Comparison of ENCODE assay signal across 7 cellular contexts in genomic region chr3:172094621-172095557, GRCh38. TPM values are rescaled to one million over a fixed set of nuclear protein-coding genes. Genes with fewer than 3 reads are reported as not detected.
DNase-seq lines count a peak whose midpoint lies in the region; ATAC-seq, FAIRE-seq and TF ChIP-seq lines count a peak whose summit lies in the region.

No MANE protein-coding gene starts in this region.

- DNase-seq in RPMI8226: peak; percentile 91
- DNase-seq in HepG2 (ENCODE audit: low spot score): no peak
- DNase-seq in NCI-H1105 (lab: John Stamatoyannopoulos, UW): no peak
- DNase-seq in ecto neural progenitor cell (ENCODE audit: low spot score): no peak
- DNase-seq in mesenteric fat pad (ENCODE audit: low spot score): no peak

- no peaks in the 10 kb centered on the region for H3K9me3 ChIP-seq in HepG2 (ENCODE audit: low read length)

- ATAC-seq in GM18909 (IDR thresholded peaks at IDR 0.05; ENCODE audit: poor library complexity, unreplicated experiment) (peak; percentile 94), HG02623 (IDR thresholded peaks at IDR 0.05; ENCODE audit: unreplicated experiment) (peak; percentile 91), HepG2 (peak; percentile 18)

- H2AFZ ChIP-seq in HepG2 (ENCODE audit: low read length): no peak overlapping the region

- H3K27ac ChIP-seq in HepG2 (ENCODE audit: extremely low read length, insufficient read depth, low read length): peak overlapping the region; percentile 47

- TF ChIP-seq POLR2A in HepG2 (IDR thresholded peaks at IDR 0.05; ENCODE audit: insufficient read depth in 1 of 2, low read depth in 2 of 2, low read length in 2 of 2): peak in 1 of 2 experiments; percentile 42; a peak in 1 of 4 replicates

- WGBS in HepG2 (ENCODE audit: low lambda C conversion rate): 94% methylated on average over 7 of the region's 7 CpGs

- no peak for TF ChIP-seq RAD21 in HepG2 (CRISPR knock-in tag; IDR thresholded peaks at IDR 0.05)

- POLR2A ChIA-PET in HepG2 (lab: Yijun Ruan, JAX): no interaction called here

- no peak for TF ChIP-seq CTCF in HepG2 (CRISPR knock-in tag; IDR thresholded peaks at IDR 0.05)

- intact Hi-C loops in HepG2 (cut with micrococcal nuclease; ENCODE audit: unreplicated experiment): loop anchor here (5.0 kb wide), 1 partner anchor 813 kb away; no protein-coding TSS in a partner anchor

- no peak for FAIRE-seq in HepG2 (lab: Jason Lieb, UNC)

- peaks cover 100% of the 10 kb centered on the region for H3K4me1 ChIP-seq in HepG2 (ENCODE audit: insufficient read depth, low read length)

- H3K79me2 ChIP-seq in HepG2 (ENCODE audit: insufficient read depth, low read length): peaks cover 97% of the 10 kb centered on the region

- H3K27me3 ChIP-seq in HepG2 (ENCODE audit: control insufficient read depth in 1 of 2, insufficient read depth in 2 of 2, low read length in 2 of 2): no peaks in the 10 kb centered on the region

- in situ Hi-C loops in HepG2 (cut with HindIII; ENCODE audit: extremely low pct_ligation_motif_present, low pct_unique_long_range_greater_than_20kb): no loop called here

- H3K4me3 ChIP-seq in HepG2 (replicated peaks in 1 of 3; ENCODE audit: insufficient read depth in 1 of 3, low read depth in 2 of 3, low read length in 3 of 3): no peak overlapping the region

- CTCF ChIA-PET in HepG2 (lab: Yijun Ruan, JAX; ENCODE audit: low intra/inter-chr PET ratio, low total read pairs): no interaction called here

- no peak overlapping the region for H3K9ac ChIP-seq in HepG2 (ENCODE audit: insufficient read depth, low read depth, low read length)

- TF ChIP-seq EP300 in HepG2 (IDR thresholded peaks at IDR 0.05; ENCODE audit: low read depth in 2 of 2, low read length in 2 of 2): no peak
- TF ChIP-seq EP300 in HepG2 (CRISPR knock-in tag; IDR thresholded peaks at IDR 0.05; ENCODE audit: borderline replicate concordance): no peak

- no TSS peak for BruUV-seq in HepG2 (replicated peaks; lab: Mats Ljungman, UMichigan)

- H3K36me3 ChIP-seq in HepG2 (replicated peaks in 1 of 2; ENCODE audit: control insufficient read depth in 1 of 2, insufficient read depth in 2 of 2, low read length in 2 of 2): peaks cover 1 to 14% of the 10 kb centered on the region in 2 experiments; a peak in 3 of 5 replicates

- peaks cover 93% of the 10 kb centered on the region for H4K20me1 ChIP-seq in HepG2 (ENCODE audit: insufficient read depth, low read length)

- peak overlapping the region; percentile 53; the same call in 1 of the 2 replicates for H3K4me2 ChIP-seq in HepG2 (ENCODE audit: low read depth, low read length)

TF ChIP-seq in HepG2, 621 proteins besides CTCF, POLR2A, EP300 and RAD21:
- TF ChIP-seq ZFAT (CRISPR knock-in tag; conservative IDR thresholded peaks at IDR 0.05): no peak
- TF ChIP-seq ZNF816 (CRISPR knock-in tag; IDR thresholded peaks at IDR 0.05; ENCODE audit: borderline replicate concordance): no peak
- TF ChIP-seq TFE3 (CRISPR knock-in tag; IDR thresholded peaks at IDR 0.05): no peak
- peak; percentile 63 for TF ChIP-seq POLR2AphosphoS5 (IDR thresholded peaks at IDR 0.05; ENCODE audit: low read depth, low read length)
- TF ChIP-seq ZNF704 (CRISPR knock-in tag; IDR thresholded peaks at IDR 0.05; ENCODE audit: borderline replicate concordance): no peak
- TF ChIP-seq KAT2B (IDR thresholded peaks at IDR 0.05; ENCODE audit: borderline replicate concordance, low read depth, low read length): no peak
- no peak for TF ChIP-seq TAF15 (IDR thresholded peaks at IDR 0.05; ENCODE audit: low read depth, low read length, poor library complexity, severe bottlenecking)
- peak; percentile 53; the same call in 1 of the 2 replicates for TF ChIP-seq ZBTB33 (CRISPR knock-in tag; IDR thresholded peaks at IDR 0.05)
- no peak for TF ChIP-seq WIZ (CRISPR knock-in tag; IDR thresholded peaks at IDR 0.05)
- no peak for TF ChIP-seq ARID2 (CRISPR knock-in tag; IDR thresholded peaks at IDR 0.05; ENCODE audit: borderline replicate concordance)
- TF ChIP-seq RBM22 (optimal IDR thresholded peaks at IDR 0.05; ENCODE audit: low read length): peak; percentile 98
- peak; percentile 31 for TF ChIP-seq AGO2 (optimal IDR thresholded peaks at IDR 0.05; ENCODE audit: low read depth, low read length)
- no peak for TF ChIP-seq ZNF660 (CRISPR knock-in tag; IDR thresholded peaks at IDR 0.05; ENCODE audit: borderline replicate concordance, low read depth)
- no peak for TF ChIP-seq JUND (CRISPR knock-in tag; IDR thresholded peaks at IDR 0.05)

RNA-seq across cellular contexts. Expression of gene FNDC3B, which starts 55.5 kb away (rescaled TPM):
- 103 and 110 TPM in 2 replicates for total RNA-seq in HepG2 (2016; rRNA removed; fragmentation: Illumina TruSeq; extraction: Trizol)
- 133 and 147 TPM in 2 replicates for total RNA-seq in HepG2 (2016; cell fraction: cytosol; rRNA removed; fragmentation: Illumina TruSeq; extraction: Trizol; ENCODE audit: low read depth)
- total RNA-seq in HepG2 (2016; cell fraction: insoluble cytoplasmic fraction; rRNA removed; fragmentation: Illumina TruSeq; extraction: Trizol): 93.9 TPM in 2 replicates
- total RNA-seq in HepG2 (2016; cell fraction: membrane; rRNA removed; fragmentation: Illumina TruSeq; extraction: Trizol): 73.4 and 76.7 TPM in 2 replicates
- total RNA-seq in HepG2 (2016; cell fraction: nucleus; rRNA removed; fragmentation: Illumina TruSeq; extraction: Trizol): 222 and 239 TPM in 2 replicates
- polyA plus RNA-seq in HepG2 (2011; rRNA removed): 74.8 and 82.8 TPM in 2 replicates
- polyA plus RNA-seq in HepG2 (2011; cell fraction: cytosol; rRNA removed): 26.6 and 44.0 TPM in 2 replicates
- 159 and 177 TPM in 2 replicates for polyA plus RNA-seq in HepG2 (2011; cell fraction: nucleus; rRNA removed)
- 100 and 116 TPM in 2 replicates for polyA plus RNA-seq in HepG2 (2012)
- polyA plus RNA-seq in HepG2 (2016; cell fraction: cytosol; fragmentation: Illumina TruSeq; extraction: Trizol; ENCODE audit: low read depth): 18.9 and 23.3 TPM in 2 replicates
- polyA plus RNA-seq in HepG2 (2016; cell fraction: insoluble cytoplasmic fraction; fragmentation: Illumina TruSeq; extraction: Trizol; ENCODE audit: low read depth): 71.0 and 74.2 TPM in 2 replicates
- polyA plus RNA-seq in HepG2 (2016; cell fraction: membrane; fragmentation: Illumina TruSeq; extraction: Trizol; ENCODE audit: low read depth): 23.8 and 25.2 TPM in 2 replicates
- 67.2 and 72.5 TPM in 2 replicates for polyA plus RNA-seq in HepG2 (2016; cell fraction: nucleus; fragmentation: Illumina TruSeq; extraction: Trizol; ENCODE audit: insufficient read depth, low read depth)
- 83.1 and 705 TPM in 2 replicates for polyA minus RNA-seq in HepG2 (2011; rRNA and poly(A)+ RNA removed; ENCODE audit: low replicate concordance)
- polyA minus RNA-seq in HepG2 (2011; cell fraction: cytosol; rRNA and poly(A)+ RNA removed): 129 and 146 TPM in 2 replicates
- polyA minus RNA-seq in HepG2 (2011; cell fraction: nucleus; rRNA and poly(A)+ RNA removed): 1,231 and 1,245 TPM in 2 replicates
- 258 TPM for total RNA-seq in mesenteric fat pad

Comparison
In these comparisons a context has a peak if more than half of its experiments do, and no peak if none do; other contexts are left out.
1. ATAC-seq: peak in every context shown above with its lines; median percentile 94 in GM18909; 91 in HG02623; 18 in HepG2.